ENCODE assay signal across 11 cellular contexts in the genomic region with DNA sequence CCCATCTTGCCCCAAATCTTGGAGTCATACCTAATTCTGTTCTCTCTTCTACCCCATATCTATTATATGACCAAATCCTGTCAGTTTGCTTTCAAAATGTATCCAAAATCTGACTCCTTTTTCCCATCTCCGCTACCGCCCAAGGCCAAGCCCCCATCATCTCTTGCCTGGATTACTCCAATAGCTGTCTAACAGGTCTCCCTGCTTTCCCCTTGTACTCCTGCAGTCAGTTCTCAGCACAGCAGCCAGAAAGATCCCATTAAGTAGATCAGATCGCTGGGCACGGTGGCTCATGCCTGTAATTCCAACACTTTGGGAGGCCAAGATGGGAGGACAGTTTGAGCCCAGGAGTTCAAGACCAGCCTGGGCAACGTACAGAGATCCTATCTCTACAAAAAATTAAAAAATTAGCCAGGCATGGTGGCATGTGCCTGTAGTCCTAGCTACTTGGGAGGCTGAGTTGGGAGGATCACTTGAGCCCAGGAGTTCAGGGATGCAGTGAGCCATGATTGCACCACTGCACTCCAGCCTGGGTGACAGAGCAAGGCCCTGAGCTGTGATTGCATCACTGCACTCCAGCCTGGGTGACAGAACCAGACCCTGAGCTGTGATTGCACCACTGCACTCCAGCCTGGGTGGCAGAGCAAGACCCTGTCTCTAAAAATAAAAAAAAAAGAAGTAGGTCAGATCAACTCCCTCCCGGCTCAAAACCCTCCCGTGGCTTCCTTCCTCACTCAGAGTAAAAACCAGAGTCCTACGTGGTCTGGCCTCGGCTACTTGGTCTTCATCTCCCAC. TPM values are rescaled to one million over a fixed set of nuclear protein-coding genes. Genes with fewer than 3 reads are reported as not detected.
DNase-seq lines count a peak whose midpoint lies in the region; ATAC-seq and TF ChIP-seq lines count a peak whose summit lies in the region.
"Not testable (repeated sequence)": the region's sequence is repeated elsewhere in the genome, so short reads cannot be mapped to it uniquely, and the experiment has no call there.
"Had no signal": no experiment of that assay in that cellular context is flagged by ENCODE, and none has a peak within 500 bp of the region (broad histone marks: within the 10 kb centered on the region; RNA-seq: fewer than 3 reads in every experiment).

No MANE protein-coding gene starts in this region.

- H3K4me3 Mint-ChIP-seq in activated B cell treated with CpG ODN at 0.5 μM for 24 hours, result peak overlapping the region; percentile 52

- peak overlapping the region; percentile 55 for H3K27ac ChIP-seq in PC-3 (ENCODE audit: low read length)
- H3K27ac ChIP-seq in right cardiac atrium (ENCODE audit: low read length); upper lobe of right lung: not testable (repeated sequence)
- peak overlapping the region; percentile 31 for H3K27ac ChIP-seq in neutrophil

- not testable (repeated sequence) for H3K4me3 ChIP-seq in PC-3 (ENCODE audit: low read length); right cardiac atrium (ENCODE audit: low read length); neutrophil (ENCODE audit: low read depth in 1 of 2, low read length in 1 of 2); upper lobe of right lung

- H3K4me1 Mint-ChIP-seq in activated B cell treated with CpG ODN at 0.5 μM for 24 hours, result peaks cover 49% of the 10 kb centered on the region

- DNase-seq in EH (ENCODE audit: low read depth), result peak; percentile 20
- DNase-seq in Kasumi-1 (lab: John Stamatoyannopoulos, UW), result peak; percentile 70 to 74
- peak; percentile 31 for DNase-seq in PC-3
- DNase-seq in activated B cell treated with CpG ODN at 0.5 μM for 24 hours, result not testable (repeated sequence)
- DNase-seq in fibroblast of gingiva (ENCODE audit: low read depth), result peak; percentile 6
- peak; percentile 40 to 73 (median 62) for DNase-seq in right cardiac atrium
- DNase-seq in upper lobe of right lung, result peak; percentile 79

- ATAC-seq in PC-3, result not testable (repeated sequence)
- ATAC-seq in activated B cell treated with CpG ODN at 0.5 μM for 24 hours (ENCODE audit: low read depth) (peak; percentile 76), right cardiac atrium (peak; percentile 38 to 57), upper lobe of right lung (peak; percentile 74)

- H3K27ac Mint-ChIP-seq in activated B cell treated with CpG ODN at 0.5 μM for 24 hours, result peak overlapping the region; percentile 67

- not testable (repeated sequence) for H3K27me3 Mint-ChIP-seq in activated B cell treated with CpG ODN at 0.5 μM for 24 hours

- CTCF ChIA-PET in PC-3 (lab: Charles Lee); activated B cell treated with CpG ODN at 0.5 μM for 24 hours (lab: Charles Lee): not testable (repeated sequence)

- not testable (repeated sequence) for H3K9ac ChIP-seq in PC-3 (ENCODE audit: low read length)

- 81% methylated on average over 9 of the region's 9 CpGs for WGBS in right cardiac atrium

- intact Hi-C loops in PC-3 (cut with micrococcal nuclease); right cardiac atrium (cut with DNase I); upper lobe of right lung (cut with DNase I): not testable (repeated sequence)
- intact Hi-C loops in activated B cell treated with CpG ODN at 0.5 μM for 24 hours (cut with micrococcal nuclease), result loop anchor here (2.0 kb wide), 1 partner anchor 72 kb away; no protein-coding TSS in a partner anchor

- H3K36me3 Mint-ChIP-seq in activated B cell treated with CpG ODN at 0.5 μM for 24 hours (ENCODE audit: low read depth), result not testable (repeated sequence)

- not testable (repeated sequence) for H3K9me3 ChIP-seq in PC-3 (ENCODE audit: low read length); right cardiac atrium (ENCODE audit: control insufficient read depth, low read length); neutrophil; upper lobe of right lung

- not testable (repeated sequence) for H4K20me1 ChIP-seq in PC-3 (ENCODE audit: low read length)

- POLR2A ChIA-PET in PC-3 (lab: Charles Lee; ENCODE audit: unreplicated experiment), result not testable (repeated sequence)
- POLR2A ChIA-PET in activated B cell treated with CpG ODN at 0.5 μM for 24 hours (lab: Charles Lee), result interaction anchor here (0.5 to 2.9 kb wide), 5 partner anchors 48 to 575 kb away, joined by 3 to 16 read pairs (median 4); partner anchors contain the start of gene ARHGEF2

- H3K4me1 ChIP-seq in PC-3 (ENCODE audit: insufficient read depth, low read length), result peaks cover 21% of the 10 kb centered on the region
- not testable (repeated sequence) for H3K4me1 ChIP-seq in right cardiac atrium (ENCODE audit: control insufficient read depth, insufficient read depth, low read length); neutrophil (ENCODE audit: control insufficient read depth in 1 of 2, insufficient read depth in 1 of 2, low read depth in 1 of 2, low read length in 1 of 2); upper lobe of right lung

- not testable (repeated sequence) for TF ChIP-seq CTCF in PC-3 (conservative IDR thresholded peaks at IDR 0.05; ENCODE audit: low read depth, low read length); activated B cell treated with CpG ODN at 0.5 μM for 24 hours (IDR thresholded peaks at IDR 0.05); neutrophil (IDR thresholded peaks at IDR 0.05); upper lobe of right lung (IDR thresholded peaks at IDR 0.05)

- H3K79me2 ChIP-seq in PC-3 (ENCODE audit: low read length), result not testable (repeated sequence)

- BruUV-seq in PC-3 (replicated peaks; lab: Mats Ljungman, UMichigan), result not testable (repeated sequence)

- H3K9me3 Mint-ChIP-seq in activated B cell treated with CpG ODN at 0.5 μM for 24 hours, result not testable (repeated sequence)

- H3K27me3 ChIP-seq in PC-3 (ENCODE audit: low read length); right cardiac atrium (ENCODE audit: control insufficient read depth, insufficient read depth); neutrophil; upper lobe of right lung: not testable (repeated sequence)

- not testable (repeated sequence) for H2AFZ ChIP-seq in PC-3 (ENCODE audit: low read length)

- H3K9me2 ChIP-seq in PC-3 (replicated peaks; ENCODE audit: low read length), result not testable (repeated sequence)

- H3K36me3 ChIP-seq in PC-3 (ENCODE audit: low read depth, low read length) (peaks cover 67% of the 10 kb centered on the region), neutrophil (peaks cover 67% of the 10 kb centered on the region)
- H3K36me3 ChIP-seq in upper lobe of right lung, result not testable (repeated sequence)

- H3K4me2 ChIP-seq in PC-3 (ENCODE audit: low read length), result peak overlapping the region; percentile 15

- H3F3A ChIP-seq in PC-3 (ENCODE audit: low read length, unreplicated experiment), result not testable (repeated sequence)

RNA-seq across cellular contexts. Expression of gene IQGAP3, which starts 19.6 kb away (rescaled TPM):
- total RNA-seq in PC-3 (2014; rRNA removed), result 54.3 and 77.3 TPM in 2 replicates
- total RNA-seq in activated B cell treated with CpG ODN at 0.5 μM for 24 hours, result 0.22 and 0.29 TPM in 2 replicates
- total RNA-seq in right cardiac atrium, result under 1 TPM; 0.06 to 0.86 (median 0.55) TPM
- 0.09 TPM for polyA plus RNA-seq in right cardiac atrium
- 1.3 TPM for total RNA-seq in upper lobe of right lung

RNA-seq across cellular contexts. Expression of gene TTC24, which starts 26.8 kb away (rescaled TPM):
- total RNA-seq in PC-3 (2014; rRNA removed) (not detected in 2 replicates), activated B cell treated with CpG ODN at 0.5 μM for 24 hours (19.6 TPM in 2 replicates), right cardiac atrium (not detected), upper lobe of right lung (not detected)
- polyA plus RNA-seq in right cardiac atrium, result not detected
- total RNA-seq: Calu3, NCI-H460, smooth muscle cell had no signal
- polyA plus RNA-seq: smooth muscle cell had no signal

RNA-seq across cellular contexts. Expression of gene NAXE, which starts 38.9 kb away (rescaled TPM):
- total RNA-seq in PC-3 (2014; rRNA removed), result 237 and 261 TPM in 2 replicates
- total RNA-seq in activated B cell treated with CpG ODN at 0.5 μM for 24 hours, result 75.6 and 84.5 TPM in 2 replicates
- total RNA-seq in right cardiac atrium, result 100 to 1,000 TPM in 1 of 4 donors, 10 to 100 TPM in 3; 95.0 to 111 (median 98.9) TPM
- 131 TPM for polyA plus RNA-seq in right cardiac atrium
- 69.2 TPM for total RNA-seq in upper lobe of right lung

RNA-seq across cellular contexts. Expression of gene GPATCH4, which starts 48.6 kb away (rescaled TPM):
- 37.3 and 73.7 TPM in 2 replicates for total RNA-seq in PC-3 (2014; rRNA removed)
- total RNA-seq in activated B cell treated with CpG ODN at 0.5 μM for 24 hours, result 64.6 and 71.8 TPM in 2 replicates
- total RNA-seq in right cardiac atrium, result 10 to 100 TPM; 13.4 to 21.6 (median 14.5) TPM
- 14.7 TPM for polyA plus RNA-seq in right cardiac atrium
- total RNA-seq in upper lobe of right lung, result 22.4 TPM

RNA-seq across cellular contexts. Expression of gene MEF2D, which starts 52.1 kb away (rescaled TPM):
- 17.3 and 27.4 TPM in 2 replicates for total RNA-seq in PC-3 (2014; rRNA removed)
- 101 and 114 TPM in 2 replicates for total RNA-seq in activated B cell treated with CpG ODN at 0.5 μM for 24 hours
- 10 to 100 TPM; 81.5 to 99.2 (median 89.6) TPM for total RNA-seq in right cardiac atrium
- 53.0 TPM for polyA plus RNA-seq in right cardiac atrium
- 60.8 TPM for total RNA-seq in upper lobe of right lung

Comparison
In these comparisons a context has a peak if more than half of its experiments do, and no peak if none do; other contexts are left out.
1. RNA of gene IQGAP3, which starts 19.6 kb away (total RNA-seq): 54.3 to 77.3 TPM in PC-3; 1.3 TPM in upper lobe of right lung (single experiment), 0.06 to 0.86 TPM in right cardiac atrium and 0.22 to 0.29 TPM in activated B cell treated with CpG ODN at 0.5 μM for 24 hours; every median in the first group is over 10 times any median in the second.
2. RNA of gene TTC24, which starts 26.8 kb away (total RNA-seq): 19.6 TPM in activated B cell treated with CpG ODN at 0.5 μM for 24 hours; not detected in upper lobe of right lung (single experiment), not detected in PC-3 and not detected in right cardiac atrium; every median in the first group is over 10 times any median in the second.